Comparison of ENCODE assay signal across 7 cellular contexts in the genomic region with DNA sequence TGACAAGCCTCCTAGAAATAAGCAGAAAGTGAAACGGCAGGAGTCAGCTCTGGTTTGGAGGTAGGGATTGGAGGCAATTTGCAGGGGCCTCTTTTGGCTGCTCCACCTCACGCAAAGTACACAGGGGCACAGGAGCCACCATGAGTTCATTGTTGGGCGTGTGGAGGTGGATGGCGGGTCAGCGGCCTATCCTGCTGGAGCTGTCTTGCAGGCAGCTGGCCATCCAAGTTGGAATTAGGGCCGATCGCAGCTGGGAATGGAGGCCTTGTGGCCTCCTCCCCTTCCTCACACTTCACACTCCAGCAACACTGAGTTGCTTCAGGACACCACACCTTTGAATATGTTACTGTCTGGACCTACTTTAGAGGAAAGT.
"Had no signal": no experiment of that assay in that cellular context is flagged by ENCODE, and none has a peak within 500 bp of the region (broad histone marks: within the 10 kb centered on the region; RNA-seq: fewer than 3 reads in every experiment).

No MANE protein-coding gene starts in this region.

- ATAC-seq: HepG2 had no signal

- H3K9ac ChIP-seq: GM23248 had no signal

- H3K4me3 ChIP-seq: GM23248 had no signal

- H2AFZ ChIP-seq: GM23248 had no signal

- DNase-seq: GM23248, GOT3, H9, HCEC 1CT, KBM-7 had no signal

- H3K27ac ChIP-seq: GM23248, HL-60 had no signal
